Comparison of ENCODE assay signal across 16 cellular contexts in the genomic region with DNA sequence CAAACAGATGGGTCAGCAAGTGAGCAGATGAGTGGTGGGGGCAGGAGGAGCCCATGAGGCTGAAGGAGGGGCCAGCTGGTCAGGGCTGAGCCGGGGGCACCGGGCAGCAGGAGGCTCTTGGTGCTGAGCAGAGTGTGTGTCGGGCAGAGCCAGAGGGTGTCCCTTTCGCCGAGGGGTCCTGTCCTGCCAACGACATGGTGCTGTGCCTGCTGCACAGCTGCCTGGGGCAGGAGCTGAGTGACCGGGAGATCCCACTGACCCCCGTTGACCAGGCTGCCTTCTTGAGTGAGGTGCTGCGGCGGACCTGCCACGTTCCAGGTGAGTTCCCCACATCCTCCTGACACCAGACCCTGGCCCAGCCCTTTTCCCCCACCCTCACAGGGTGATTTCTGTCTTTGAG. TPM values are rescaled to one million over a fixed set of nuclear protein-coding genes. Genes with fewer than 3 reads are reported as not detected.
A peak's percentile ranks its signal among the peaks of the same experiment; 100 is the strongest.
DNase-seq lines count a peak whose midpoint lies in the region; ATAC-seq and TF ChIP-seq lines count a peak whose summit lies in the region.
"Had no signal": no experiment of that assay in that cellular context is flagged by ENCODE, and none has a peak within 500 bp of the region (broad histone marks: within the 10 kb centered on the region; RNA-seq: fewer than 3 reads in every experiment).

No MANE protein-coding gene starts in this region.

- 86 to 89% methylated on average over 5 to 6 of the region's 11 CpGs for WGBS in gastroesophageal sphincter (ENCODE audit: low coverage in 1 of 2), 2 donors

- H3K4me1 ChIP-seq in gastroesophageal sphincter, result no peaks in the 10 kb centered on the region
- H3K4me1 ChIP-seq: BE2C, Caco-2 had no signal

- POLR2A ChIA-PET in RWPE1 (lab: Yijun Ruan, JAX; ENCODE audit: low non-redundant PET), result no interaction called here

- H3K27me3 Mint-ChIP-seq in nephron progenitor cell (ENCODE audit: low read depth, poor library complexity), result peaks cover 9% of the 10 kb centered on the region
- H3K27me3 Mint-ChIP-seq in activated T-cell treated with anti-CD3 and anti-CD28 coated beads, Interleukin-2, amount 50 U/mL, for 72 hours (ENCODE audit: low read depth), result no peaks in the 10 kb centered on the region
- H3K27me3 Mint-ChIP-seq: CD4-positive, alpha-beta T cell had no signal

- H3K4me1 Mint-ChIP-seq in nephron progenitor cell, result no peaks in the 10 kb centered on the region
- no peaks in the 10 kb centered on the region for H3K4me1 Mint-ChIP-seq in activated T-cell treated with anti-CD3 and anti-CD28 coated beads, Interleukin-2, amount 50 U/mL, for 72 hours (ENCODE audit: low read depth)

- DNase-seq in RWPE1 (ENCODE audit: low spot score), result no peak
- peak; percentile 50 for DNase-seq in WERI-Rb-1
- no peak for DNase-seq in nephron progenitor cell
- DNase-seq in activated T-cell treated with anti-CD3 and anti-CD28 coated beads, Interleukin-2, amount 50 U/mL, for 72 hours, result no peak
- DNase-seq: ACHN; BE2C; C1 segment of cervical spinal cord; Caco-2; CD4-positive, alpha-beta T cell; DND-41; EL; HCEC 1CT had no signal

- H3K27me3 ChIP-seq in WERI-Rb-1 (ENCODE audit: insufficient read depth, low read depth, severe bottlenecking) (no peaks in the 10 kb centered on the region), gastroesophageal sphincter (no peaks in the 10 kb centered on the region)
- H3K27me3 ChIP-seq: BE2C had no signal

- H3K27ac ChIP-seq in RWPE1 (peak overlapping the region; percentile 80; the same call in 1 of the 2 replicates), WERI-Rb-1 (peak overlapping the region; percentile 47), gastroesophageal sphincter (no peak overlapping the region)

- TF ChIP-seq EP300 in gastroesophageal sphincter (IDR thresholded peaks at IDR 0.05), result no peak

- no peak for ATAC-seq in activated T-cell treated with anti-CD3 and anti-CD28 coated beads, Interleukin-2, amount 50 U/mL, for 72 hours (replicated peaks in 1 of 2)
- no peak for ATAC-seq in gastroesophageal sphincter
- ATAC-seq in GM21529 (IDR thresholded peaks at IDR 0.05; ENCODE audit: unreplicated experiment), result no peak
- ATAC-seq: GM12878, GM23338 had no signal

- H3K9me3 ChIP-seq in WERI-Rb-1 (ENCODE audit: severe bottlenecking) (no peaks in the 10 kb centered on the region), gastroesophageal sphincter (no peaks in the 10 kb centered on the region)
- H3K9me3 ChIP-seq: BE2C, Caco-2 had no signal

- H3K4me3 ChIP-seq in WERI-Rb-1 (ENCODE audit: low read depth, low read length), result no peak overlapping the region
- H3K4me3 ChIP-seq in gastroesophageal sphincter, result no peak overlapping the region
- H3K4me3 ChIP-seq: GM12878, GM23338 had no signal

- H3K9me3 Mint-ChIP-seq in nephron progenitor cell, result no peaks in the 10 kb centered on the region
- no peaks in the 10 kb centered on the region for H3K9me3 Mint-ChIP-seq in activated T-cell treated with anti-CD3 and anti-CD28 coated beads, Interleukin-2, amount 50 U/mL, for 72 hours
- H3K9me3 Mint-ChIP-seq: CD4-positive, alpha-beta T cell; GM23338 had no signal

- CTCF ChIA-PET in RWPE1 (lab: Yijun Ruan, JAX), result no interaction called here

- H3K4me3 Mint-ChIP-seq in nephron progenitor cell, result no peak overlapping the region
- H3K4me3 Mint-ChIP-seq in activated T-cell treated with anti-CD3 and anti-CD28 coated beads, Interleukin-2, amount 50 U/mL, for 72 hours, result no peak overlapping the region
- H3K4me3 Mint-ChIP-seq: CD4-positive, alpha-beta T cell; GM23338 had no signal

- no peak for TF ChIP-seq POLR2A in gastroesophageal sphincter (IDR thresholded peaks at IDR 0.05)

- TF ChIP-seq CTCF in RWPE1 (conservative IDR thresholded peaks at IDR 0.05; ENCODE audit: low read depth) (no peak), WERI-Rb-1 (IDR thresholded peaks at IDR 0.05; ENCODE audit: low read depth, low read length) (no peak), nephron progenitor cell (IDR thresholded peaks at IDR 0.05) (no peak), gastroesophageal sphincter (IDR thresholded peaks at IDR 0.05) (no peak)

- peak overlapping the region; percentile 29 for H3K27ac Mint-ChIP-seq in nephron progenitor cell
- no peak overlapping the region for H3K27ac Mint-ChIP-seq in activated T-cell treated with anti-CD3 and anti-CD28 coated beads, Interleukin-2, amount 50 U/mL, for 72 hours
- H3K27ac Mint-ChIP-seq: CD4-positive, alpha-beta T cell; GM23338 had no signal

- H3K36me3 ChIP-seq in WERI-Rb-1 (peaks cover 87% of the 10 kb centered on the region), gastroesophageal sphincter (peaks cover 0 to 100% of the 10 kb centered on the region in 2 donors)
- H3K36me3 ChIP-seq: BE2C had no signal

- peaks cover 65% of the 10 kb centered on the region for H3K36me3 Mint-ChIP-seq in nephron progenitor cell (ENCODE audit: low read depth)
- peaks cover 6 to 9% of the 10 kb centered on the region in 2 donors for H3K36me3 Mint-ChIP-seq in activated T-cell treated with anti-CD3 and anti-CD28 coated beads, Interleukin-2, amount 50 U/mL, for 72 hours (ENCODE audit: insufficient read depth in 2 of 2)

RNA-seq across cellular contexts. Expression of gene HYI, which starts 27.5 kb away (rescaled TPM):
- 10 to 100 TPM in 1 of 2 donors, 1 to 10 TPM in 1; 9.9 to 10.6 TPM for total RNA-seq in activated T-cell treated with anti-CD3 and anti-CD28 coated beads, Interleukin-2, amount 50 U/mL, for 72 hours
- total RNA-seq in gastroesophageal sphincter, result 100 to 1,000 TPM in 1 of 4 donors, 10 to 100 TPM in 3; 29.4 to 116 (median 50.8) TPM

RNA-seq across cellular contexts. Expression of gene SZT2, which starts 36.5 kb away (rescaled TPM):
- 10 to 100 TPM; 51.4 to 51.6 TPM for total RNA-seq in activated T-cell treated with anti-CD3 and anti-CD28 coated beads, Interleukin-2, amount 50 U/mL, for 72 hours
- 10 to 100 TPM; 13.1 to 40.0 (median 35.1) TPM for total RNA-seq in gastroesophageal sphincter

RNA-seq across cellular contexts. Expression of gene MED8, which starts 36.6 kb away (rescaled TPM):
- 10 to 100 TPM; 64.2 to 71.1 TPM for total RNA-seq in activated T-cell treated with anti-CD3 and anti-CD28 coated beads, Interleukin-2, amount 50 U/mL, for 72 hours
- 10 to 100 TPM; 31.4 to 41.1 (median 33.6) TPM for total RNA-seq in gastroesophageal sphincter

RNA-seq across cellular contexts. Expression of gene ELOVL1, which starts 58.4 kb away (rescaled TPM):
- 10 to 100 TPM; 58.4 to 75.7 TPM for total RNA-seq in activated T-cell treated with anti-CD3 and anti-CD28 coated beads, Interleukin-2, amount 50 U/mL, for 72 hours
- total RNA-seq in gastroesophageal sphincter, result 10 to 100 TPM; 26.3 to 65.0 (median 41.0) TPM

Comparison
In these comparisons a context has a peak if more than half of its experiments do, and no peak if none do; other contexts are left out.
1. H3K27ac ChIP-seq: peak in RWPE1 (single experiment) and WERI-Rb-1 (single experiment); none in gastroesophageal sphincter (0 of 4).